Comparison of ENCODE assay signal across 9 cellular contexts in genomic region chr5:174724484-174725260, GRCh38. TPM values are rescaled to one million over a fixed set of nuclear protein-coding genes. Genes with fewer than 3 reads are reported as not detected.
DNase-seq lines count a peak whose midpoint lies in the region; FAIRE-seq and TF ChIP-seq lines count a peak whose summit lies in the region.
"Had no signal": no experiment of that assay in that cellular context is flagged by ENCODE, and none has a peak within 500 bp of the region (broad histone marks: within the 10 kb centered on the region; RNA-seq: fewer than 3 reads in every experiment).

Gene MSX2 (plus strand): TSS chr5:174724582. CDS start chr5:174724660, 78 bp downstream.

- 2 to 5% methylated on average over 87 of the region's 87 CpGs for WGBS in sigmoid colon, 2 donors

- H3K9me3 ChIP-seq in iPS-20b (ENCODE audit: insufficient read depth, low read depth, low read length) (no peaks in the 10 kb centered on the region), sigmoid colon (no peaks in the 10 kb centered on the region), Karpas-422 (ENCODE audit: low read length) (no peaks in the 10 kb centered on the region)

- peak within 1 kb of the TSS; percentile 45 to 63 for H3K4me3 ChIP-seq in cardiac fibroblast (replicated peaks in 1 of 2; ENCODE audit: low read depth in 2 of 2, low read length in 2 of 2)
- H3K4me3 ChIP-seq in iPS-20b (ENCODE audit: low read length) = peak within 1 kb of the TSS; percentile 77
- H3K4me3 ChIP-seq in sigmoid colon = peak within 1 kb of the TSS; percentile 50 to 60 (median 56)
- no peak within 1 kb of the TSS for H3K4me3 ChIP-seq in Karpas-422 (ENCODE audit: low read length)

- intact Hi-C loops in sigmoid colon (cut with DNase I) = loop anchor here (10.0 kb wide), 1 partner anchor 150 kb away; no protein-coding TSS in a partner anchor

- H3K27me3 ChIP-seq in iPS-20b (ENCODE audit: insufficient read depth, low read length) (peaks cover 97% of the 10 kb centered on the region), sigmoid colon (peaks cover 28 to 91% (median 79%) of the 10 kb centered on the region in 3 donors), Karpas-422 (ENCODE audit: low read length) (no peaks in the 10 kb centered on the region)

- DNase-seq in G401 (ENCODE audit: low spot score) = no peak
- peak; percentile 36 for DNase-seq in RCC 7860 (ENCODE audit: low spot score)
- DNase-seq in cardiac fibroblast (ENCODE audit: low read depth in 2 of 2) = peak; percentile 64 to 89
- DNase-seq in sigmoid colon = peak; percentile 92
- DNase-seq in Karpas-422 = no peak
- DNase-seq in NCI-H524 treated with DMSO at 0.1 percent for 48 hours (lab: John Stamatoyannopoulos, UW) = no peak
- DNase-seq in DMS153 treated with DMSO at 0.1 percent for 48 hours (lab: John Stamatoyannopoulos, UW; ENCODE audit: unreplicated experiment) = no peak

- no peak within 1 kb of the TSS for H3K27ac ChIP-seq in iPS-20b (ENCODE audit: low read length)
- H3K27ac ChIP-seq in sigmoid colon = peak within 1 kb of the TSS; percentile 67 to 84 (median 74)
- H3K27ac ChIP-seq in Karpas-422 (ENCODE audit: low read length) = no peak within 1 kb of the TSS

- H3K4me2 ChIP-seq in Karpas-422 (ENCODE audit: low read depth, low read length, poor library complexity, severe bottlenecking) = no peak within 1 kb of the TSS

- TF ChIP-seq EP300 in sigmoid colon (IDR thresholded peaks at IDR 0.05) = no peak

- peaks cover 26% of the 10 kb centered on the region for H3K4me1 ChIP-seq in iPS-20b (ENCODE audit: insufficient read depth, low read length)
- H3K4me1 ChIP-seq in sigmoid colon = peaks cover 0 to 38% (median 31%) of the 10 kb centered on the region in 4 donors
- no peaks in the 10 kb centered on the region for H3K4me1 ChIP-seq in Karpas-422 (ENCODE audit: low read length)

- H3K36me3 ChIP-seq in iPS-20b (ENCODE audit: insufficient read depth, low read depth, low read length) (no peaks in the 10 kb centered on the region; the same call in 1 of the 2 replicates), sigmoid colon (peaks cover 0 to 4% (median 0%) of the 10 kb centered on the region in 4 donors), Karpas-422 (ENCODE audit: insufficient read depth, low read length) (no peaks in the 10 kb centered on the region)

- no peak within 1 kb of the TSS for H2AFZ ChIP-seq in Karpas-422 (ENCODE audit: low read length)

- H3K79me2 ChIP-seq in Karpas-422 (ENCODE audit: low read length) = no peaks in the 10 kb centered on the region

- peak within 1 kb of the TSS; percentile 55; the same call in 1 of the 2 replicates for H3K9ac ChIP-seq in iPS-20b (ENCODE audit: low read depth, low read length)
- H3K9ac ChIP-seq in Karpas-422 (ENCODE audit: low read length) = no peak within 1 kb of the TSS

- peak in 1 of 2 donors; percentile 22 for TF ChIP-seq POLR2A in sigmoid colon (IDR thresholded peaks at IDR 0.05)

- peak; percentile 30 for FAIRE-seq in RCC 7860 (lab: Jason Lieb, UNC)

- in situ Hi-C loops in G401 (cut with HindIII; ENCODE audit: low sequenced_read_pairs) = no loop called here

- no peak for TF ChIP-seq CTCF in cardiac fibroblast (IDR thresholded peaks at IDR 0.05; ENCODE audit: low read depth, low read length)
- no peak for TF ChIP-seq CTCF in sigmoid colon (IDR thresholded peaks at IDR 0.05)

- no peaks in the 10 kb centered on the region for H4K20me1 ChIP-seq in Karpas-422 (ENCODE audit: insufficient read depth, low read depth, low read length)

- H3K9me2 ChIP-seq in Karpas-422 (replicated peaks; ENCODE audit: insufficient read depth, low read length) = no peaks in the 10 kb centered on the region

RNA-seq across cellular contexts. Expression of gene MSX2, which starts in this region (rescaled TPM):
- total RNA-seq in G401 (2014; rRNA removed; shearing (Covaris generic)) = 37.3 and 40.2 TPM in 2 replicates
- 1 to 10 TPM in 2 of 4 donors, under 1 TPM in 1, not detected in 1; 0.66 to 1.8 (median 1.1) TPM for total RNA-seq in sigmoid colon
- 1 to 10 TPM in 1 of 3 donors, under 1 TPM in 1, not detected in 1; 0.16 to 1.2 TPM for polyA plus RNA-seq in sigmoid colon
- total RNA-seq in Karpas-422 (2014; rRNA removed; shearing (Covaris generic); ENCODE audit: low replicate concordance) = not detected in 2 replicates
- total RNA-seq: temporal lobe had no signal

Comparison
In these comparisons a context has a peak if more than half of its experiments do, and no peak if none do; other contexts are left out.
1. RNA of gene MSX2 (total RNA-seq): 37.3 to 40.2 TPM in G401; 0.66 to 1.8 TPM in sigmoid colon and not detected in Karpas-422; every median in the first group is over 10 times any median in the second.
2. DNase-seq: peak in RCC 7860 (single experiment), cardiac fibroblast (2 of 2) and sigmoid colon (single experiment); none in G401 (single experiment), Karpas-422 (single experiment), NCI-H524 treated with DMSO at 0.1 percent for 48 hours (single experiment) and DMS153 treated with DMSO at 0.1 percent for 48 hours (single experiment).
3. H3K27ac ChIP-seq: peak in sigmoid colon (4 of 4); none in iPS-20b (single experiment) and Karpas-422 (single experiment).